ENCODE assay signal across 11 cellular contexts in genomic region chr4:136713140-136713539, GRCh38.
DNase-seq lines count a peak whose midpoint lies in the region; ATAC-seq, FAIRE-seq and TF ChIP-seq lines count a peak whose summit lies in the region.
"Had no signal": no experiment of that assay in that cellular context is flagged by ENCODE, and none has a peak within 500 bp of the region (broad histone marks: within the 10 kb centered on the region; RNA-seq: fewer than 3 reads in every experiment).

No MANE protein-coding gene starts in this region.

- H3K27me3 ChIP-seq in mammary epithelial cell (ENCODE audit: insufficient read depth, low read length), result no peaks in the 10 kb centered on the region
- H3K27me3 ChIP-seq in CD8-positive, alpha-beta memory T cell (ENCODE audit: insufficient read depth, low read length, poor library complexity, severe bottlenecking), result no peaks in the 10 kb centered on the region
- H3K27me3 ChIP-seq: right lobe of liver had no signal

- DNase-seq in GM20000 (ENCODE audit: low spot score), result peak; percentile 2
- peak; percentile 59 for DNase-seq in LHCN-M2 (ENCODE audit: low read depth)
- no peak for DNase-seq in mammary epithelial cell
- DNase-seq in osteocyte (ENCODE audit: extremely low spot score, unreplicated experiment), result no peak
- no peak for DNase-seq in RCC 7860 (ENCODE audit: low spot score)
- no peak for DNase-seq in islet precursor cell
- DNase-seq in CD8-positive, alpha-beta memory T cell, result no peak
- DNase-seq: NCI-H2081, right lobe of liver, T-helper 2 cell had no signal

- H3K9me3 Mint-ChIP-seq in osteocyte (ENCODE audit: unreplicated experiment), result no peaks in the 10 kb centered on the region
- peaks cover 0 to 8% (median 3%) of the 10 kb centered on the region in 5 donors for H3K9me3 Mint-ChIP-seq in CD8-positive, alpha-beta memory T cell

- peak overlapping the region; percentile 31 for H3K27ac Mint-ChIP-seq in osteocyte (ENCODE audit: unreplicated experiment)
- no peak overlapping the region for H3K27ac Mint-ChIP-seq in CD8-positive, alpha-beta memory T cell

- TF ChIP-seq CTCF in GM20000 (IDR thresholded peaks at IDR 0.05; ENCODE audit: extremely low read depth, missing control alignments), result no peak
- TF ChIP-seq CTCF in mammary epithelial cell (conservative IDR thresholded peaks at IDR 0.05 in 1 of 2, IDR thresholded peaks at IDR 0.05 in 1 of 2; ENCODE audit: extremely low read depth in 1 of 2, insufficient read depth in 1 of 2, low read depth in 1 of 2, low read length in 2 of 2), result peak in 1 of 2 donors; percentile 6
- TF ChIP-seq CTCF in osteocyte (IDR thresholded peaks at IDR 0.05), result peak; percentile 53

- no peak overlapping the region for H2AFZ ChIP-seq in mammary epithelial cell (ENCODE audit: low read depth, low read length)

- no peak for ATAC-seq in HG03354 (IDR thresholded peaks at IDR 0.05; ENCODE audit: poor library complexity, severe bottlenecking, unreplicated experiment)
- ATAC-seq: right lobe of liver had no signal

- peak overlapping the region; percentile 24 for H3K4me2 ChIP-seq in mammary epithelial cell (ENCODE audit: insufficient read depth, low read depth, low read length)

- no peaks in the 10 kb centered on the region for H4K20me1 ChIP-seq in mammary epithelial cell (ENCODE audit: insufficient read depth, low read length)

- H3K27ac ChIP-seq in mammary epithelial cell (ENCODE audit: insufficient read depth, low read depth, low read length), result no peak overlapping the region
- H3K27ac ChIP-seq in CD8-positive, alpha-beta memory T cell (ENCODE audit: low read depth, low read length), result no peak overlapping the region
- H3K27ac ChIP-seq: right lobe of liver had no signal

- in situ Hi-C loops in mammary epithelial cell (cut with MboI; ENCODE audit: low sequenced_read_pairs in 2 of 2), result no loop called here

- BruUV-seq in mammary epithelial cell (replicated peaks; lab: Mats Ljungman, UMichigan), result no TSS peak

- POLR2A ChIA-PET in CD8-positive, alpha-beta memory T cell (lab: Charles Lee), result no interaction called here

- WGBS in mammary epithelial cell (ENCODE audit: low coverage, missing lambda C conversion rate), result 0% methylated on average over 1 of the region's 1 CpG

- H3K27me3 Mint-ChIP-seq in osteocyte (ENCODE audit: unreplicated experiment), result no peaks in the 10 kb centered on the region
- no peaks in the 10 kb centered on the region for H3K27me3 Mint-ChIP-seq in CD8-positive, alpha-beta memory T cell

- no peaks in the 10 kb centered on the region for H3K36me3 ChIP-seq in mammary epithelial cell (ENCODE audit: insufficient read depth, low read length)
- H3K36me3 ChIP-seq in CD8-positive, alpha-beta memory T cell (ENCODE audit: insufficient read depth, low read length), result no peaks in the 10 kb centered on the region
- H3K36me3 ChIP-seq: right lobe of liver had no signal

- H3K36me3 Mint-ChIP-seq in osteocyte (ENCODE audit: unreplicated experiment), result no peaks in the 10 kb centered on the region
- H3K36me3 Mint-ChIP-seq in CD8-positive, alpha-beta memory T cell, result no peaks in the 10 kb centered on the region

- dilution Hi-C loops in mammary epithelial cell (cut with HindIII; ENCODE audit: low sequenced_read_pairs), result no loop called here

- no peaks in the 10 kb centered on the region for H3K9me3 ChIP-seq in mammary epithelial cell (replicated peaks; ENCODE audit: insufficient read depth, low read length)
- H3K9me3 ChIP-seq in CD8-positive, alpha-beta memory T cell (ENCODE audit: low read length), result no peaks in the 10 kb centered on the region
- H3K9me3 ChIP-seq: right lobe of liver had no signal

- H3K4me3 Mint-ChIP-seq in osteocyte (ENCODE audit: unreplicated experiment), result peak overlapping the region; percentile 35
- no peak overlapping the region for H3K4me3 Mint-ChIP-seq in CD8-positive, alpha-beta memory T cell

- CTCF ChIA-PET in mammary epithelial cell (lab: Charles Lee; ENCODE audit: low non-redundant PET), result no interaction called here
- CTCF ChIA-PET in CD8-positive, alpha-beta memory T cell (lab: Charles Lee), result no interaction called here

- no peaks in the 10 kb centered on the region for H3K79me2 ChIP-seq in mammary epithelial cell (ENCODE audit: insufficient read depth, low read length)

- no peaks in the 10 kb centered on the region for H3K4me1 ChIP-seq in mammary epithelial cell (ENCODE audit: insufficient read depth, low read length)
- no peaks in the 10 kb centered on the region for H3K4me1 ChIP-seq in CD8-positive, alpha-beta memory T cell (ENCODE audit: insufficient read depth, low read length)
- H3K4me1 ChIP-seq: right lobe of liver had no signal

- H3K4me1 Mint-ChIP-seq in osteocyte (ENCODE audit: unreplicated experiment), result peaks cover 13% of the 10 kb centered on the region
- H3K4me1 Mint-ChIP-seq in CD8-positive, alpha-beta memory T cell, result no peaks in the 10 kb centered on the region

- FAIRE-seq in RCC 7860 (lab: Jason Lieb, UNC), result no peak

- no peak overlapping the region for H3K4me3 ChIP-seq in mammary epithelial cell (replicated peaks in 1 of 3; ENCODE audit: insufficient read depth in 1 of 3, low read depth in 2 of 3, low read length in 3 of 3)
- H3K4me3 ChIP-seq in CD8-positive, alpha-beta memory T cell (ENCODE audit: low read length), result no peak overlapping the region
- H3K4me3 ChIP-seq: right lobe of liver had no signal

- intact Hi-C loops in mammary epithelial cell (cut with micrococcal nuclease), result no loop called here

- H3K9ac ChIP-seq in mammary epithelial cell (ENCODE audit: insufficient read depth, low read length), result no peak overlapping the region

Comparison
In these comparisons a context has a peak if more than half of its experiments do, and no peak if none do; other contexts are left out.
1. DNase-seq: peak in GM20000 (single experiment) and LHCN-M2 (single experiment); none in mammary epithelial cell (single experiment), osteocyte (single experiment), RCC 7860 (single experiment), islet precursor cell (single experiment) and CD8-positive, alpha-beta memory T cell (0 of 5).